Comparison of ENCODE assay signal across 7 cellular contexts in the genomic region with DNA sequence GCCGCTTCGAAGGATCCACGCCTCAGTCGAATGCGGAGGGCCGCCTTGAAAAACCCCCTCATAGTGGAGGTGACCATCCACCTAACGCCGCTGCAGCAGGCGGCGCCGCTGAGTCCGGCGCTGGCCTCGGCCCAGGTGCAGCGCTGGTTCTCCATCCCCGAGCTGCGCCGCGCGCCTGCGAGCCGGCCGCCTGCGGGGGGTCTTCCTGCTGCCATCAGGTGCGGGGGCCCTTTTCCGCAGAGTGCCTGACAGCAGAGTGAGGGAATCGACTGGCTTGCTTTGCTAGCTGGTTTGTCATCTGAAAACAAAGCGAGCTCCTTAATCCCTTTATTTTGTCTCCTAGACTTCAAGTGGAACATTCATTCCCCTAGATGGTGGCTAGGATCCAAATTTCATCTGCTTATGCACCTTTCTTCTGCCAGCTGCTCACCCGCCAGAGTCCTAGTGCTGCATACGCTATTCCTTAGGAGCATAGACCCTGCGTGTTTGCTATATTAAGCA. TPM values are rescaled to one million over a fixed set of nuclear protein-coding genes. Genes with fewer than 3 reads are reported as not detected.
DNase-seq lines count a peak whose midpoint lies in the region; ATAC-seq and TF ChIP-seq lines count a peak whose summit lies in the region.

No MANE protein-coding gene starts in this region.

- peaks cover 7% of the 10 kb centered on the region for H3K4me1 ChIP-seq in effector memory CD4-positive, alpha-beta T cell (ENCODE audit: control insufficient read depth, insufficient read depth, low read length, poor library complexity, severe bottlenecking)
- H3K4me1 ChIP-seq in mesodermal cell (ENCODE audit: control insufficient read depth, insufficient read depth, low read length, poor library complexity, severe bottlenecking) (peaks cover 4% of the 10 kb centered on the region), upper lobe of left lung (peaks cover 0 to 18% (median 12%) of the 10 kb centered on the region in 4 donors)

- H3K36me3 ChIP-seq in effector memory CD4-positive, alpha-beta T cell (ENCODE audit: control insufficient read depth, insufficient read depth, low read length): no peaks in the 10 kb centered on the region
- H3K36me3 ChIP-seq in mesodermal cell (ENCODE audit: control insufficient read depth, insufficient read depth, low read length) (no peaks in the 10 kb centered on the region), upper lobe of left lung (no peaks in the 10 kb centered on the region)

- peak overlapping the region; percentile 55 for H3K4me3 ChIP-seq in effector memory CD4-positive, alpha-beta T cell (ENCODE audit: insufficient read depth, low read depth, low read length, poor library complexity, severe bottlenecking)
- peak overlapping the region; percentile 46 for H3K4me3 ChIP-seq in mesodermal cell (ENCODE audit: extremely low read depth, insufficient read depth, low read length, poor library complexity, severe bottlenecking)
- H3K4me3 ChIP-seq in upper lobe of left lung: peak overlapping the region; percentile 21 to 76 (median 58)

- DNase-seq in NCI-H69 (lab: John Stamatoyannopoulos, UW): peak; percentile 93
- no peak for DNase-seq in effector memory CD4-positive, alpha-beta T cell
- DNase-seq in upper lobe of left lung: peak; percentile 43 to 91
- no peak for DNase-seq in germinal center (ENCODE audit: low spot score)
- no peak for DNase-seq in HUDEP-2 (lab: John Stamatoyannopoulos, UW; ENCODE audit: unreplicated experiment in 76 of 76)

- ATAC-seq in GM21619 (IDR thresholded peaks at IDR 0.05; ENCODE audit: unreplicated experiment) (peak; percentile 29), upper lobe of left lung (ENCODE audit: low FRiP score in 2 of 2) (peak; percentile 74 to 82)

- no peak overlapping the region for H3K27ac ChIP-seq in effector memory CD4-positive, alpha-beta T cell (ENCODE audit: insufficient read depth, low read length, poor library complexity, severe bottlenecking)
- no peak overlapping the region for H3K27ac ChIP-seq in mesodermal cell (ENCODE audit: low read depth, low read length, severe bottlenecking)
- H3K27ac ChIP-seq in upper lobe of left lung: peak overlapping the region in 2 of 4 donors; percentile 40 to 68

- TF ChIP-seq POLR2A in upper lobe of left lung (IDR thresholded peaks at IDR 0.05): no peak

- H3K27me3 ChIP-seq in effector memory CD4-positive, alpha-beta T cell (replicated peaks; ENCODE audit: control insufficient read depth, insufficient read depth, low read length, poor library complexity, severe bottlenecking): no peaks in the 10 kb centered on the region
- no peaks in the 10 kb centered on the region for H3K27me3 ChIP-seq in upper lobe of left lung

- 8 to 9% methylated on average over 26 to 30 of the region's 31 CpGs for WGBS in mesodermal cell (ENCODE audit: insufficient coverage in 2 of 2), 2 experiments
- 22 to 42% methylated on average over 7 to 18 of the region's 31 CpGs for WGBS in upper lobe of left lung, 2 donors

- H3K9me3 ChIP-seq in effector memory CD4-positive, alpha-beta T cell (ENCODE audit: control insufficient read depth, low read length): no peaks in the 10 kb centered on the region
- no peaks in the 10 kb centered on the region for H3K9me3 ChIP-seq in mesodermal cell (ENCODE audit: control insufficient read depth, low read length)
- H3K9me3 ChIP-seq in upper lobe of left lung: no peaks in the 10 kb centered on the region

- peak in 3 of 6 experiments; percentile 19 to 52 (median 31) for TF ChIP-seq CTCF in upper lobe of left lung (IDR thresholded peaks at IDR 0.05)

- no peak for TF ChIP-seq EP300 in upper lobe of left lung (IDR thresholded peaks at IDR 0.05)

RNA-seq across cellular contexts. Expression of a gene that starts 10.4 kb away (rescaled TPM):
- 9.7 TPM for polyA plus RNA-seq in mesodermal cell (2013, experiment 1 of 2)
- polyA plus RNA-seq in mesodermal cell (2013, experiment 2 of 2): 10.6 TPM
- 10 to 100 TPM in 3 of 6 donors, 1 to 10 TPM in 3; 4.2 to 29.8 (median 11.5) TPM for total RNA-seq in upper lobe of left lung

RNA-seq across cellular contexts. Expression of a gene that starts 22.1 kb away (rescaled TPM):
- not detected for polyA plus RNA-seq in mesodermal cell (2013, experiment 1 of 2)
- polyA plus RNA-seq in mesodermal cell (2013, experiment 2 of 2): not detected
- total RNA-seq in upper lobe of left lung: not detected

RNA-seq across cellular contexts. Expression of a gene that starts 42.7 kb away (rescaled TPM):
- 0.26 TPM for polyA plus RNA-seq in mesodermal cell (2013, experiment 1 of 2)
- 0.61 TPM for polyA plus RNA-seq in mesodermal cell (2013, experiment 2 of 2)
- 1 to 10 TPM in 5 of 6 donors, not detected in 1; 1.3 to 6.4 (median 4.9) TPM for total RNA-seq in upper lobe of left lung

Comparison
In these comparisons a context has a peak if more than half of its experiments do, and no peak if none do; other contexts are left out.
1. DNase-seq: peak in NCI-H69 (single experiment) and upper lobe of left lung (2 of 2); none in effector memory CD4-positive, alpha-beta T cell (0 of 3), germinal center (single experiment) and HUDEP-2 (0 of 76).
2. Peak in every context shown above with its lines, with median percentiles within 50 percentile points of each other: H3K4me3 ChIP-seq.